ENCODE assay signal across 15 cellular contexts in the genomic region with DNA sequence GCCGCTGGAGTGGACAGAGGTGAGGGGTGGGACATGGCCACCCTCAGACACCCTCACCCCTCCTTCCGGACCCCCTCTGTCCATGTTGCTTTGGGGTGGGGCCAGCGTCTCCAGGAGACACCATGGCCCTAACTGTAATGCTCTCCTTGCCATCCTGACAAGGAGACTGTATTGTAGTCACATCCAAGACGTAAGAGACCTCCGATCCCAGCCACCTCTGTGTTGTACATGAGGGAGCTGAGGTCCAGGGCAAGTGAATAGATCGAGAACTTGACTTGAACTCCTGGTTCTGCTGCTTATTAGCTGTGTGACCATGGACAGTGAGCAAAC.
"Had no signal": no experiment of that assay in that cellular context is flagged by ENCODE, and none has a peak within 500 bp of the region (broad histone marks: within the 10 kb centered on the region; RNA-seq: fewer than 3 reads in every experiment).

No MANE protein-coding gene starts in this region.

- H3K36me3 ChIP-seq: uterus had no signal

- DNase-seq: activated B cell treated with CpG ODN at 0.5 μM for 24 hours; activated CD4-positive, alpha-beta T cell treated with anti-CD3 and anti-CD28 coated beads, Interleukin-2, amount 10 ng/mL, durations not matched to agents 24 days and 14 days; activated effector memory CD4-positive, alpha-beta T cell treated with anti-CD3 and anti-CD28 coated beads, Interleukin-2, amount 50 U/mL, for 16 hours; activated naive CD8-positive, alpha-beta T cell treated with anti-CD3 and anti-CD28 coated beads, Interleukin-2, amount 10 ng/mL, durations not matched to agents 7 days and 5 days; activated T-cell treated with anti-CD3 and anti-CD28 coated beads, Interleukin-2, amount 50 U/mL, for 1 hour; effector CD8-positive, alpha-beta T cell; foreskin fibroblast; kidney glomerular epithelial cell; mesenchymal stem cell; sigmoid colon; spleen; thyroid gland; uterus had no signal

- H3K27ac Mint-ChIP-seq: activated B cell treated with CpG ODN at 0.5 μM for 24 hours; activated CD4-positive, alpha-beta T cell treated with anti-CD3 and anti-CD28 coated beads, Interleukin-2, amount 10 ng/mL, durations not matched to agents 24 days and 14 days; activated naive CD8-positive, alpha-beta T cell treated with anti-CD3 and anti-CD28 coated beads, Interleukin-2, amount 10 ng/mL, durations not matched to agents 7 days and 5 days; brain; nephron had no signal

- H3K4me1 ChIP-seq: thyroid gland, uterus had no signal

- H3K4me1 Mint-ChIP-seq: activated B cell treated with CpG ODN at 0.5 μM for 24 hours; activated naive CD8-positive, alpha-beta T cell treated with anti-CD3 and anti-CD28 coated beads, Interleukin-2, amount 10 ng/mL, durations not matched to agents 7 days and 5 days; brain; nephron had no signal

- H3K9me3 ChIP-seq: sigmoid colon, spleen, thyroid gland, uterus had no signal

- H3K9me3 Mint-ChIP-seq: activated B cell treated with CpG ODN at 0.5 μM for 24 hours; activated CD4-positive, alpha-beta T cell treated with anti-CD3 and anti-CD28 coated beads, Interleukin-2, amount 10 ng/mL, durations not matched to agents 24 days and 14 days; activated naive CD8-positive, alpha-beta T cell treated with anti-CD3 and anti-CD28 coated beads, Interleukin-2, amount 10 ng/mL, durations not matched to agents 7 days and 5 days; brain; nephron had no signal

- H3K27me3 Mint-ChIP-seq: activated B cell treated with CpG ODN at 0.5 μM for 24 hours; activated CD4-positive, alpha-beta T cell treated with anti-CD3 and anti-CD28 coated beads, Interleukin-2, amount 10 ng/mL, durations not matched to agents 24 days and 14 days; activated naive CD8-positive, alpha-beta T cell treated with anti-CD3 and anti-CD28 coated beads, Interleukin-2, amount 10 ng/mL, durations not matched to agents 7 days and 5 days; brain had no signal

- H3K27me3 ChIP-seq: sigmoid colon, spleen, thyroid gland, uterus had no signal

- H3K27ac ChIP-seq: sigmoid colon, spleen, thyroid gland, uterus had no signal

- H3K4me3 ChIP-seq: sigmoid colon, spleen, thyroid gland, uterus had no signal

- H3K4me3 Mint-ChIP-seq: activated B cell treated with CpG ODN at 0.5 μM for 24 hours; activated CD4-positive, alpha-beta T cell treated with anti-CD3 and anti-CD28 coated beads, Interleukin-2, amount 10 ng/mL, durations not matched to agents 24 days and 14 days; activated naive CD8-positive, alpha-beta T cell treated with anti-CD3 and anti-CD28 coated beads, Interleukin-2, amount 10 ng/mL, durations not matched to agents 7 days and 5 days; brain; nephron had no signal
